Comparison of ENCODE assay signal across 1 cellular context in genomic region chr22:23211622-23212021, GRCh38.
TF ChIP-seq lines count a peak whose summit lies in the region.

No MANE protein-coding gene starts in this region.

TF ChIP-seq in SK-N-SH treated with all-trans-retinoic acid at 6 μM for 48 hours, 23 proteins besides CTCF, POLR2A, EP300 and RAD21:
- TF ChIP-seq TSHZ2 (CRISPR knock-in tag; IDR thresholded peaks at IDR 0.05): no peak
